8 cellular contexts compared by ENCODE assay signal in genomic region chr5:140402258-140403074, GRCh38. TPM values are rescaled to one million over a fixed set of nuclear protein-coding genes. Genes with fewer than 3 reads are reported as not detected.
A peak's percentile ranks its signal among the peaks of the same experiment; 100 is the strongest.
DNase-seq lines count a peak whose midpoint lies in the region; ATAC-seq and TF ChIP-seq lines count a peak whose summit lies in the region.

No MANE protein-coding gene starts in this region.

- DNase-seq in COLO829 (ENCODE audit: low spot score) (peak; percentile 5), HFFc6 (peak; percentile 26), Panc1 (ENCODE audit: low read depth, low spot score) (no peak), fibroblast of the aortic adventitia (ENCODE audit: low read depth) (peak; percentile 27)
- DNase-seq in activated T-helper 1 cell treated with anti-CD3 and anti-CD28 coated beads, Interleukin-12 subunit alpha, Interleukin-12 subunit beta, Interleukin-2, Interleukin-4 antibody, amounts not matched to agents 30 ng/mL and 10 ng/mL and 1 ng/mL, durations not matched to agents 14 hours and 24 hours and 36 hours (ENCODE audit: low spot score) = peak; percentile 40

- H2AFZ ChIP-seq in neuron (ENCODE audit: low read depth, low read length) = peak overlapping the region; percentile 26

- CTCF ChIA-PET in Panc1 (lab: Charles Lee) = interaction anchor here (0.7 kb wide), 1 partner anchor 163 kb away, joined by 3 read pairs; no protein-coding TSS in a partner anchor

- H3K4me3 Mint-ChIP-seq in HFFc6 = no peak overlapping the region
- H3K4me3 Mint-ChIP-seq in activated T-helper 1 cell treated with anti-CD3 and anti-CD28 coated beads, Interleukin-12 subunit alpha, Interleukin-12 subunit beta, Interleukin-2, Interleukin-4 antibody, amounts not matched to agents 30 ng/mL and 10 ng/mL and 1 ng/mL, durations not matched to agents 14 hours and 24 hours and 36 hours = no peak overlapping the region

- H3K4me1 Mint-ChIP-seq in HFFc6 (ENCODE audit: low read depth) = peaks cover 27% of the 10 kb centered on the region
- H3K4me1 Mint-ChIP-seq in activated T-helper 1 cell treated with anti-CD3 and anti-CD28 coated beads, Interleukin-12 subunit alpha, Interleukin-12 subunit beta, Interleukin-2, Interleukin-4 antibody, amounts not matched to agents 30 ng/mL and 10 ng/mL and 1 ng/mL, durations not matched to agents 14 hours and 24 hours and 36 hours (ENCODE audit: low read depth) = peaks cover 24% of the 10 kb centered on the region

- H3K27ac ChIP-seq in Panc1 (ENCODE audit: low read length) (peak overlapping the region; percentile 73), temporal lobe (ENCODE audit: low read depth, low read length) (peak overlapping the region; percentile 83)

- ATAC-seq in Panc1 (no peak), HG02852 (IDR thresholded peaks at IDR 0.05; ENCODE audit: unreplicated experiment) (no peak)

- no peaks in the 10 kb centered on the region for H3K9me3 Mint-ChIP-seq in HFFc6
- H3K9me3 Mint-ChIP-seq in activated T-helper 1 cell treated with anti-CD3 and anti-CD28 coated beads, Interleukin-12 subunit alpha, Interleukin-12 subunit beta, Interleukin-2, Interleukin-4 antibody, amounts not matched to agents 30 ng/mL and 10 ng/mL and 1 ng/mL, durations not matched to agents 14 hours and 24 hours and 36 hours = no peaks in the 10 kb centered on the region

- POLR2A ChIA-PET in Panc1 (lab: Charles Lee) = interaction anchor here (0.5 to 0.6 kb wide), 2 partner anchors 23 to 1126 kb away, joined by 3 to 7 read pairs; no protein-coding TSS in a partner anchor

- H3K36me3 Mint-ChIP-seq in HFFc6 (ENCODE audit: low read depth) = no peaks in the 10 kb centered on the region
- peaks cover 16% of the 10 kb centered on the region for H3K36me3 Mint-ChIP-seq in activated T-helper 1 cell treated with anti-CD3 and anti-CD28 coated beads, Interleukin-12 subunit alpha, Interleukin-12 subunit beta, Interleukin-2, Interleukin-4 antibody, amounts not matched to agents 30 ng/mL and 10 ng/mL and 1 ng/mL, durations not matched to agents 14 hours and 24 hours and 36 hours (ENCODE audit: low read depth)

- H3K9me3 ChIP-seq in Panc1 (ENCODE audit: control insufficient read depth, insufficient read depth, low read depth, low read length) (no peaks in the 10 kb centered on the region), neuron (ENCODE audit: low read length) (no peaks in the 10 kb centered on the region)

- intact Hi-C loops in Panc1 (cut with micrococcal nuclease; ENCODE audit: unreplicated experiment) = no loop called here
- intact Hi-C loops in activated T-helper 1 cell treated with anti-CD3 and anti-CD28 coated beads, Interleukin-12 subunit alpha, Interleukin-12 subunit beta, Interleukin-2, Interleukin-4 antibody, amounts not matched to agents 30 ng/mL and 10 ng/mL and 1 ng/mL, durations not matched to agents 14 hours and 24 hours and 36 hours (cut with micrococcal nuclease) = loop anchor here (1.0 to 10.0 kb wide), 4 partner anchors 19 to 1212 kb away; partner anchors contain the start of genes DIAPH1 and UBE2D2

- TF ChIP-seq CTCF in HFFc6 (IDR thresholded peaks at IDR 0.05) (no peak), Panc1 (IDR thresholded peaks at IDR 0.05) (no peak), fibroblast of the aortic adventitia (IDR thresholded peaks at IDR 0.05; ENCODE audit: insufficient read depth, low read length) (no peak)

- H3K36me3 ChIP-seq in Panc1 (ENCODE audit: control insufficient read depth, insufficient read depth, low read length) = peaks cover 5% of the 10 kb centered on the region
- H3K36me3 ChIP-seq in neuron (ENCODE audit: insufficient read depth, low read length) = peaks cover 14% of the 10 kb centered on the region

- in situ Hi-C loops in Panc1 (cut with HindIII; ENCODE audit: low pct_unique_long_range_greater_than_20kb, low sequenced_read_pairs) = no loop called here

- H3K4me3 ChIP-seq in Panc1 (ENCODE audit: low read depth in 2 of 2, low read length in 2 of 2) (peak overlapping the region; percentile 97 to 99), fibroblast of the aortic adventitia (ENCODE audit: low read depth, low read length) (peak overlapping the region; percentile 95), neuron (ENCODE audit: low read length) (peak overlapping the region; percentile 90)

- H3K27ac Mint-ChIP-seq in HFFc6 = no peak overlapping the region; the same call in 1 of the 2 replicates
- H3K27ac Mint-ChIP-seq in activated T-helper 1 cell treated with anti-CD3 and anti-CD28 coated beads, Interleukin-12 subunit alpha, Interleukin-12 subunit beta, Interleukin-2, Interleukin-4 antibody, amounts not matched to agents 30 ng/mL and 10 ng/mL and 1 ng/mL, durations not matched to agents 14 hours and 24 hours and 36 hours = no peak overlapping the region

- H3K27me3 ChIP-seq in Panc1 (ENCODE audit: control insufficient read depth, insufficient read depth, low read length) = no peaks in the 10 kb centered on the region
- no peaks in the 10 kb centered on the region for H3K27me3 ChIP-seq in neuron (ENCODE audit: insufficient read depth, low read length)

- no TSS peak for BruUV-seq in Panc1 (replicated peaks; lab: Mats Ljungman, UMichigan)

- H3K4me1 ChIP-seq in Panc1 (ENCODE audit: control insufficient read depth, insufficient read depth, low read length) (peaks cover 19% of the 10 kb centered on the region), neuron (ENCODE audit: insufficient read depth, low read length) (peaks cover 16% of the 10 kb centered on the region)

- no peaks in the 10 kb centered on the region; the same call in 1 of the 2 replicates for H3K27me3 Mint-ChIP-seq in HFFc6 (ENCODE audit: insufficient read depth)
- no peaks in the 10 kb centered on the region for H3K27me3 Mint-ChIP-seq in activated T-helper 1 cell treated with anti-CD3 and anti-CD28 coated beads, Interleukin-12 subunit alpha, Interleukin-12 subunit beta, Interleukin-2, Interleukin-4 antibody, amounts not matched to agents 30 ng/mL and 10 ng/mL and 1 ng/mL, durations not matched to agents 14 hours and 24 hours and 36 hours (ENCODE audit: insufficient read depth)

RNA-seq across cellular contexts. Expression of gene ANKHD1, which starts 0.8 kb away (rescaled TPM):
- total RNA-seq in HFFc6 (2021; fragmentation: NEBNext Ultra II Directional; extraction: Animal tissue kit (Norgen Biotek cat#: 25700)) = 10 to 100 TPM; 35.4 to 49.7 (median 41.5) TPM
- total RNA-seq in Panc1 (2021; ENCODE audit: unreplicated experiment) (140 TPM), fibroblast of the aortic adventitia (ENCODE audit: low replicate concordance) (71.1 and 145 TPM in 2 replicates), temporal lobe (79.7 TPM)
- 70.5 TPM for polyA plus RNA-seq in Panc1 (2012; ENCODE audit: insufficient read length)
- total RNA-seq in activated T-helper 1 cell treated with anti-CD3 and anti-CD28 coated beads, Interleukin-12 subunit alpha, Interleukin-12 subunit beta, Interleukin-2, Interleukin-4 antibody, amounts not matched to agents 30 ng/mL and 10 ng/mL and 1 ng/mL, durations not matched to agents 14 hours and 24 hours and 36 hours = 121 and 123 TPM in 2 replicates

RNA-seq across cellular contexts. Expression of gene SLC4A9, which starts 42.5 kb away (rescaled TPM):
- not detected for total RNA-seq in HFFc6 (2021; fragmentation: NEBNext Ultra II Directional; extraction: Animal tissue kit (Norgen Biotek cat#: 25700))
- total RNA-seq in Panc1 (2021; ENCODE audit: unreplicated experiment) (not detected), fibroblast of the aortic adventitia (ENCODE audit: low replicate concordance) (not detected in 2 replicates), temporal lobe (under 0.01 TPM)
- not detected for polyA plus RNA-seq in Panc1 (2012; ENCODE audit: insufficient read length)
- not detected in 2 replicates for total RNA-seq in activated T-helper 1 cell treated with anti-CD3 and anti-CD28 coated beads, Interleukin-12 subunit alpha, Interleukin-12 subunit beta, Interleukin-2, Interleukin-4 antibody, amounts not matched to agents 30 ng/mL and 10 ng/mL and 1 ng/mL, durations not matched to agents 14 hours and 24 hours and 36 hours

RNA-seq across cellular contexts. Expression of gene HBEGF, which starts 56.1 kb away (rescaled TPM):
- total RNA-seq in HFFc6 (2021; fragmentation: NEBNext Ultra II Directional; extraction: Animal tissue kit (Norgen Biotek cat#: 25700)) = 10 to 100 TPM in 1 of 6 experiments, 1 to 10 TPM in 5; 5.6 to 10.2 (median 6.9) TPM
- 5.0 TPM for total RNA-seq in Panc1 (2021; ENCODE audit: unreplicated experiment)
- polyA plus RNA-seq in Panc1 (2012; ENCODE audit: insufficient read length) = 2.9 TPM
- 28.5 and 28.9 TPM in 2 replicates for total RNA-seq in activated T-helper 1 cell treated with anti-CD3 and anti-CD28 coated beads, Interleukin-12 subunit alpha, Interleukin-12 subunit beta, Interleukin-2, Interleukin-4 antibody, amounts not matched to agents 30 ng/mL and 10 ng/mL and 1 ng/mL, durations not matched to agents 14 hours and 24 hours and 36 hours
- total RNA-seq in fibroblast of the aortic adventitia (ENCODE audit: low replicate concordance) = 0.41 and 0.90 TPM in 2 replicates
- 14.3 TPM for total RNA-seq in temporal lobe
